11 cellular contexts compared by ENCODE assay signal in the genomic region with DNA sequence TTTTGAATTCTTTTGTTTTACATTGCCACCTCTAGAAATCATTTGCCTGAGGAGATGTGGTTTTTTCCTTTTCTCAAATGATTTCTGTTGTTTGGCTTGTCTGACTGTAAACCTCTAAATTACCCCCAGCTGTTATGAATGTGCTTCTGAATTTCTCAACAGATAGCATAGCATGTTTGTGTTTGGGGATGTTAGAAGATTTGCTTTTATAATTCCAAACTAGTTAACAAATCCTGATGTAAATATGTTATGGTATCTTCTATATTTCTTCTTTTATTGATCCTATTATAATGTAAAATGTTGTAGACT. TPM values are rescaled to one million over a fixed set of nuclear protein-coding genes. Genes with fewer than 3 reads are reported as not detected.
DNase-seq lines count a peak whose midpoint lies in the region; ATAC-seq and TF ChIP-seq lines count a peak whose summit lies in the region.
"Had no signal": no experiment of that assay in that cellular context is flagged by ENCODE, and none has a peak within 500 bp of the region (broad histone marks: within the 10 kb centered on the region; RNA-seq: fewer than 3 reads in every experiment).

No MANE protein-coding gene starts in this region.

- no peaks in the 10 kb centered on the region for H3K27me3 Mint-ChIP-seq in osteocyte (ENCODE audit: unreplicated experiment)

- H3K4me1 ChIP-seq in Peyer's patch: peaks cover 0 to 34% (median 13%) of the 10 kb centered on the region in 4 donors
- peaks cover 29 to 81% (median 36%) of the 10 kb centered on the region in 3 donors for H3K4me1 ChIP-seq in esophagus squamous epithelium

- peak; percentile 31 for DNase-seq in EL
- no peak for DNase-seq in Peyer's patch
- DNase-seq in esophagus squamous epithelium (lab: John Stamatoyannopoulos, UW): no peak
- DNase-seq in osteocyte (ENCODE audit: extremely low spot score, unreplicated experiment): no peak
- no peak for DNase-seq in SHP77 (lab: John Stamatoyannopoulos, UW)
- no peak for DNase-seq in NCI-H2107 treated with DMSO at 0.1 percent for 48 hours (lab: John Stamatoyannopoulos, UW; ENCODE audit: unreplicated experiment)
- DNase-seq: DND-41, H9 had no signal

- no peak overlapping the region for H3K4me3 Mint-ChIP-seq in osteocyte (ENCODE audit: unreplicated experiment)
- H3K4me3 Mint-ChIP-seq: H9, WTC11 had no signal

- H3K9me3 ChIP-seq in Peyer's patch (no peaks in the 10 kb centered on the region), esophagus squamous epithelium (no peaks in the 10 kb centered on the region)

- H3K36me3 ChIP-seq in Peyer's patch: no peaks in the 10 kb centered on the region
- H3K36me3 ChIP-seq in esophagus squamous epithelium: no peaks in the 10 kb centered on the region

- H3K36me3 Mint-ChIP-seq in osteocyte (ENCODE audit: unreplicated experiment): no peaks in the 10 kb centered on the region
- H3K36me3 Mint-ChIP-seq: WTC11 had no signal

- H3K27ac ChIP-seq in Peyer's patch: peak overlapping the region in 3 of 4 donors; percentile 67 to 92 (median 92)
- H3K27ac ChIP-seq in esophagus squamous epithelium: peak overlapping the region; percentile 78 to 94 (median 89)

- no peak for TF ChIP-seq POLR2A in Peyer's patch (IDR thresholded peaks at IDR 0.05)
- TF ChIP-seq POLR2A in esophagus squamous epithelium (IDR thresholded peaks at IDR 0.05): no peak

- H3K9me3 Mint-ChIP-seq in osteocyte (ENCODE audit: unreplicated experiment): no peaks in the 10 kb centered on the region
- H3K9me3 Mint-ChIP-seq: H9, WTC11 had no signal

- intact Hi-C loops in esophagus squamous epithelium (cut with DNase I): no loop called here

- H3K4me3 ChIP-seq in Peyer's patch (no peak overlapping the region), esophagus squamous epithelium (no peak overlapping the region)

- peaks cover 19% of the 10 kb centered on the region for H3K4me1 Mint-ChIP-seq in osteocyte (ENCODE audit: unreplicated experiment)

- peak overlapping the region; percentile 90 for H3K27ac Mint-ChIP-seq in osteocyte (ENCODE audit: unreplicated experiment)

- H3K27me3 ChIP-seq in Peyer's patch: no peaks in the 10 kb centered on the region
- H3K27me3 ChIP-seq in esophagus squamous epithelium: no peaks in the 10 kb centered on the region

- TF ChIP-seq CTCF in Peyer's patch (IDR thresholded peaks at IDR 0.05) (no peak), esophagus squamous epithelium (IDR thresholded peaks at IDR 0.05) (no peak), osteocyte (IDR thresholded peaks at IDR 0.05) (no peak)

- ATAC-seq in GM18909 (IDR thresholded peaks at IDR 0.05; ENCODE audit: poor library complexity, unreplicated experiment) (no peak), HG03460 (IDR thresholded peaks at IDR 0.05; ENCODE audit: unreplicated experiment) (no peak)
- ATAC-seq: WTC11 had no signal

RNA-seq across cellular contexts. Expression of a gene that starts 31.6 kb away (rescaled TPM):
- total RNA-seq in Peyer's patch (100 to 1,000 TPM; 201 to 515 (median 470) TPM), esophagus squamous epithelium (100 to 1,000 TPM; 208 to 339 (median 285) TPM), osteocyte (41.1 and 41.4 TPM in 2 replicates)
